Comparison of ENCODE assay signal across 9 cellular contexts in the genomic region with DNA sequence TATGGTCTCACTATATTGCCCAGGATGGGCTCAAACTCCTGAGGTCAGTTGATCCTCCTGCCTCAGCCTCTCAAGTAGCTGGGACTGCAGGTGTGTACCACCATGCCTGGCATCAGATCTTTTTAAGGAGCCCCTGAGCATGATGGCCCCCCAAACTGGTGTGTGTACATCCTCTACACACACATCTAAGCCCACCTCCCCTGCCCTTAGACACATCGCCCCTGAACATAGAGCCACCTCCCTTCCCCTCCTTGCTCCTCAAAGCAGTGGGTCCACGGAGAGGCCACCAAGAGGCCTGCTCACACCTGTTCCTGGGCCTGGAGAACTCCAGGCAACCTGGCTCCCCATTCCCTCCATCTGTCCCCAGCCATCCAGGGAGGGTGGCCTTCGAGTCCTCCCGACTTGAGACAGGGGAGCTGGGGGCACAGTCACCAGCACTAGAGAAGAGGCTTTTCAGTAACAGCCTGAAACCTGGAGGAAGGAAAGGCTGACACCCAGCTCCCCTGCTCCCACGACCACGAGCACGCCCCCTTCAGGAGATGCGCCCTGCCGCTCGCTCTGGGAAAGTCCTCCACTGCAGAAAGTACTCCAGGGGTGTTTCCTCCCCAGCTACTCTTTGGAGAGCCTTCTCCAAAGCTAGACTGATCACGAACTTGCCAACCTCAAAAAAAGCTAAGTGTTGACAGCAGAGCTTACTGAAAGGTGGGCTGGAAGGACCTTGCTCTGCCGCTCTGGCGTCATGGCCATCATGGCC. TPM values are rescaled to one million over a fixed set of nuclear protein-coding genes. Genes with fewer than 3 reads are reported as not detected.
DNase-seq lines count a peak whose midpoint lies in the region; ATAC-seq, FAIRE-seq and TF ChIP-seq lines count a peak whose summit lies in the region.
"Had no signal": no experiment of that assay in that cellular context is flagged by ENCODE, and none has a peak within 500 bp of the region (broad histone marks: within the 10 kb centered on the region; RNA-seq: fewer than 3 reads in every experiment).

No MANE protein-coding gene starts in this region.

- peak overlapping the region; percentile 67 to 86 for H3K27ac Mint-ChIP-seq in natural killer cell

- no peaks in the 10 kb centered on the region for H3K36me3 ChIP-seq in A673 (ENCODE audit: insufficient read depth, low read length, poor library complexity, severe bottlenecking)
- H3K36me3 ChIP-seq in ascending aorta: no peaks in the 10 kb centered on the region

- no peaks in the 10 kb centered on the region for H3K27me3 Mint-ChIP-seq in natural killer cell (ENCODE audit: low read depth in 2 of 2)

- ATAC-seq in natural killer cell: peak in 2 of 3 donors; percentile 15 to 26
- ATAC-seq in GM21367 (IDR thresholded peaks at IDR 0.05; ENCODE audit: unreplicated experiment): no peak

- H3K9me3 ChIP-seq in A673 (ENCODE audit: low read depth, low read length, poor library complexity, severe bottlenecking): no peaks in the 10 kb centered on the region
- peaks cover 0 to 5% of the 10 kb centered on the region in 2 donors for H3K9me3 ChIP-seq in ascending aorta

- H3K27ac ChIP-seq in A673 (ENCODE audit: low read depth, low read length, poor library complexity, severe bottlenecking): no peak overlapping the region
- peak overlapping the region; percentile 56 to 71 for H3K27ac ChIP-seq in ascending aorta

- TF ChIP-seq CTCF in A673 (conservative IDR thresholded peaks at IDR 0.05; ENCODE audit: low read depth, low read length): peak; percentile 29
- TF ChIP-seq CTCF in ascending aorta (IDR thresholded peaks at IDR 0.05): no peak
- peak; percentile 15 for TF ChIP-seq CTCF in natural killer cell (IDR thresholded peaks at IDR 0.05)

- H3K27me3 ChIP-seq in A673 (replicated peaks; ENCODE audit: insufficient read depth, low read depth, low read length, poor library complexity): no peaks in the 10 kb centered on the region
- H3K27me3 ChIP-seq in ascending aorta: no peaks in the 10 kb centered on the region

- no peak overlapping the region for H3K4me3 ChIP-seq in A673 (ENCODE audit: low read depth, low read length, poor library complexity, severe bottlenecking)
- no peak overlapping the region for H3K4me3 ChIP-seq in ascending aorta

- intact Hi-C loops in A673 (cut with micrococcal nuclease; ENCODE audit: unreplicated experiment) (no loop called here), ascending aorta (cut with DNase I) (no loop called here), natural killer cell (cut with micrococcal nuclease) (loop anchor here (1.0 to 5.0 kb wide), 2 partner anchors 38 to 40 kb away; no protein-coding TSS in a partner anchor)

- peaks cover 21 to 38% of the 10 kb centered on the region in 2 donors for H3K4me1 Mint-ChIP-seq in natural killer cell

- CTCF ChIA-PET in A673 (lab: Charles Lee): interaction anchor here (0.5 to 0.6 kb wide), 2 partner anchors 15 to 102 kb away, joined by 3 to 5 read pairs; no protein-coding TSS in a partner anchor

- H3K36me3 Mint-ChIP-seq in natural killer cell: no peaks in the 10 kb centered on the region

- no peak for DNase-seq in A673 (ENCODE audit: low spot score)
- no peak for DNase-seq in GM12891 (ENCODE audit: insufficient read length, low spot score)
- DNase-seq in ascending aorta (ENCODE audit: low spot score in 2 of 2): no peak
- DNase-seq in natural killer cell: no peak
- DNase-seq in AG20443 (ENCODE audit: low spot score): no peak
- DNase-seq in activated gamma-delta T cell treated with Interleukin-2 at 50 U/mL for 16 hours: no peak
- no peak for DNase-seq in 8988T

- POLR2A ChIA-PET in A673 (lab: Charles Lee; ENCODE audit: low non-redundant PET): interaction anchor here (0.7 kb wide), 1 partner anchor 225 kb away, joined by 3 read pairs; no protein-coding TSS in a partner anchor

- H3K4me3 Mint-ChIP-seq in natural killer cell: peak overlapping the region; percentile 62

- no TSS peak for BruUV-seq in A673 (replicated peaks; lab: Mats Ljungman, UMichigan)

- no peak for TF ChIP-seq POLR2A in GM12891 (IDR thresholded peaks at IDR 0.05; ENCODE audit: low read depth, low read length)

- FAIRE-seq in GM12891 (lab: Jason Lieb, UNC): peak; percentile 31
- FAIRE-seq: RCC 7860 had no signal

- H3K4me1 ChIP-seq in A673 (ENCODE audit: insufficient read depth, low read length, poor library complexity, severe bottlenecking) (no peaks in the 10 kb centered on the region), ascending aorta (peaks cover 20 to 37% of the 10 kb centered on the region in 2 donors)

- H3K9me3 Mint-ChIP-seq in natural killer cell: no peaks in the 10 kb centered on the region

TF ChIP-seq in GM12891, 5 proteins besides CTCF, POLR2A, EP300 and RAD21:
- TF ChIP-seq TAF1 (IDR thresholded peaks at IDR 0.05; ENCODE audit: low read depth, low read length) (no peak), POLR2AphosphoS5 (IDR thresholded peaks at IDR 0.05; ENCODE audit: low read depth, low read length) (no peak), POU2F2 (IDR thresholded peaks at IDR 0.05; ENCODE audit: low read depth, low read length) (no peak), PAX5 (IDR thresholded peaks at IDR 0.05; ENCODE audit: insufficient read depth, low read length, severe bottlenecking) (no peak), SPI1 (IDR thresholded peaks at IDR 0.05; ENCODE audit: low read depth, low read length) (no peak)

RNA-seq across cellular contexts. Expression of a gene that starts 12.6 kb away (rescaled TPM):
- 0.37 TPM in 1 of 2 replicates, not detected in the other for total RNA-seq in A673 (2021)
- polyA plus RNA-seq in GM12891 (2012; ENCODE audit: low read depth, missing spikeins): 0.64 TPM
- total RNA-seq in ascending aorta: 1.5 TPM
- 1 to 10 TPM in 2 of 3 donors, under 1 TPM in 1; 0.92 to 1.6 (median 1.6) TPM for total RNA-seq in natural killer cell

RNA-seq across cellular contexts. Expression of a gene that starts 12.8 kb away (rescaled TPM):
- total RNA-seq in A673 (2021): 0.56 and 0.79 TPM in 2 replicates
- 0.19 TPM for polyA plus RNA-seq in GM12891 (2012; ENCODE audit: low read depth, missing spikeins)
- total RNA-seq in ascending aorta: 1.3 TPM
- under 1 TPM; 0.10 to 0.14 (median 0.14) TPM for total RNA-seq in natural killer cell

RNA-seq across cellular contexts. Expression of a gene that starts 34.9 kb away (rescaled TPM):
- 0.99 and 1.2 TPM in 2 replicates for total RNA-seq in A673 (2021)
- polyA plus RNA-seq in GM12891 (2012; ENCODE audit: low read depth, missing spikeins): 38.2 TPM
- total RNA-seq in ascending aorta: 212 TPM
- 10 to 100 TPM; 73.2 to 91.0 (median 78.0) TPM for total RNA-seq in natural killer cell

RNA-seq across cellular contexts. Expression of a gene that starts 53.4 kb away (rescaled TPM):
- total RNA-seq in A673 (2021): 0.39 and 0.72 TPM in 2 replicates
- polyA plus RNA-seq in GM12891 (2012; ENCODE audit: low read depth, missing spikeins): 62.7 TPM
- total RNA-seq in ascending aorta: not detected
- total RNA-seq in natural killer cell: 10 to 100 TPM; 26.9 to 28.9 (median 27.2) TPM

Comparison
In these comparisons a context has a peak if more than half of its experiments do, and no peak if none do; other contexts are left out.
1. CTCF ChIP-seq: peak in A673 (single experiment) and natural killer cell (single experiment); none in ascending aorta (0 of 3).
2. RNA of a gene that starts 34.9 kb away (total RNA-seq): 212 TPM in ascending aorta (single experiment) and 73.2 to 91.0 TPM in natural killer cell; 0.99 to 1.2 TPM in A673; every median in the first group is over 10 times any median in the second.